1 cellular context compared by ENCODE assay signal in genomic region chr1:156245451-156246232, GRCh38.
TF ChIP-seq lines count a peak whose summit lies in the region.

No MANE protein-coding gene starts in this region.

TF ChIP-seq in endothelial cell of umbilical vein, 7 proteins besides CTCF, POLR2A, EP300 and RAD21 (continued from another document):
- TF ChIP-seq FOS (IDR thresholded peaks at IDR 0.05; ENCODE audit: borderline replicate concordance, insufficient read depth, low read length): no peak
- TF ChIP-seq MAX (IDR thresholded peaks at IDR 0.05; ENCODE audit: insufficient read depth, insufficient read length): no peak
- no peak for TF ChIP-seq GATA2 (IDR thresholded peaks at IDR 0.05; ENCODE audit: insufficient read depth, insufficient read length, low read depth, low read length)
- no peak for TF ChIP-seq EZH2 (IDR thresholded peaks at IDR 0.05; ENCODE audit: borderline replicate concordance, low read depth, low read length, severe bottlenecking)
